In genomic region chr19:40420766-40421467, GRCh38 we compare ENCODE assay signal across 1 cellular context.
TF ChIP-seq lines count a peak whose summit lies in the region.

No MANE protein-coding gene starts in this region.

TF ChIP-seq in K562, 482 proteins besides CTCF, POLR2A, EP300 and RAD21 (continued from another document and continues in another):
- peak; percentile 10; the same call in 1 of the 2 replicates for TF ChIP-seq ZNF695 (CRISPR knock-in tag; IDR thresholded peaks at IDR 0.05)
- TF ChIP-seq ZNF592 (IDR thresholded peaks at IDR 0.05): 0 out of 2 replicates have a peak, but pooled peaks have one; percentile 56
- 0 out of 2 replicates have a peak, but pooled peaks have one; percentile 59 for TF ChIP-seq ZNF232 (CRISPR knock-in tag; IDR thresholded peaks at IDR 0.05)
- TF ChIP-seq EGR1 (conservative IDR thresholded peaks at IDR 0.05): peak; percentile 98
- TF ChIP-seq BRF2 (IDR thresholded peaks at IDR 0.05; ENCODE audit: borderline replicate concordance, insufficient read depth, insufficient read length): no peak
- peak in 1 of 2 experiments; percentile 82; a peak in 2 of 4 replicates for TF ChIP-seq HDAC1 (IDR thresholded peaks at IDR 0.05)
- TF ChIP-seq CBX5 (IDR thresholded peaks at IDR 0.05; ENCODE audit: borderline replicate concordance, low read depth): peak; percentile 12; the same call in 1 of the 2 replicates
- peak; percentile 98 for TF ChIP-seq CCNT2 (IDR thresholded peaks at IDR 0.05; ENCODE audit: borderline replicate concordance, extremely low read depth, insufficient read length, low read depth, low read length)
- peak; percentile 99 for TF ChIP-seq ZNF740 (CRISPR knock-in tag; IDR thresholded peaks at IDR 0.05)
- TF ChIP-seq ZNF740 (tag; IDR thresholded peaks at IDR 0.05): peak in 1 of 2 experiments; percentile 97; a peak in 2 of 4 replicates
- TF ChIP-seq ATF7 (IDR thresholded peaks at IDR 0.05): peak; percentile 73; the same call in 1 of the 2 replicates
- no peak for TF ChIP-seq DLX4 (CRISPR knock-in tag; IDR thresholded peaks at IDR 0.05)
- peak; percentile 69 for TF ChIP-seq REST (CRISPR knock-in tag; IDR thresholded peaks at IDR 0.05; ENCODE audit: low read depth)
- no peak for TF ChIP-seq ZNF277 (CRISPR knock-in tag; IDR thresholded peaks at IDR 0.05; ENCODE audit: borderline replicate concordance)
- TF ChIP-seq SAP30 (IDR thresholded peaks at IDR 0.05; ENCODE audit: borderline replicate concordance, insufficient read depth, low read depth, low read length, poor library complexity, severe bottlenecking): peak; percentile 61
- peak; percentile 63 for TF ChIP-seq POLR2B (IDR thresholded peaks at IDR 0.05; ENCODE audit: low read depth, partially characterized antibody)
- TF ChIP-seq L3MBTL2 (IDR thresholded peaks at IDR 0.05): peak; percentile 73
- no peak for TF ChIP-seq PREB (CRISPR knock-in tag; IDR thresholded peaks at IDR 0.05)
- no peak for TF ChIP-seq NUFIP1 (IDR thresholded peaks at IDR 0.05; ENCODE audit: partially characterized antibody)
- peak; percentile 4; the same call in 1 of the 2 replicates for TF ChIP-seq ELF2 (CRISPR knock-in tag; IDR thresholded peaks at IDR 0.05)
- TF ChIP-seq XRCC4 (IDR thresholded peaks at IDR 0.05; ENCODE audit: extremely low read depth, insufficient read depth, insufficient read length): no peak
- TF ChIP-seq NEUROD1 (IDR thresholded peaks at IDR 0.05; ENCODE audit: borderline replicate concordance, low read depth, low read length, partially characterized antibody): peak; percentile 53
- TF ChIP-seq CREB3 (tag; conservative IDR thresholded peaks at IDR 0.05; ENCODE audit: low read depth): no peak
- TF ChIP-seq ZBTB43 (CRISPR knock-in tag; IDR thresholded peaks at IDR 0.05): peak; percentile 56; the same call in 1 of the 2 replicates
- peak in 1 of 2 experiments; percentile 71; a peak in 1 of 4 replicates for TF ChIP-seq MLLT1 (IDR thresholded peaks at IDR 0.05)
- peak; percentile 97 to 100 for TF ChIP-seq MAZ (CRISPR knock-in tag; conservative IDR thresholded peaks at IDR 0.05 in 1 of 2, IDR thresholded peaks at IDR 0.05 in 1 of 2)
- TF ChIP-seq GMEB1 (CRISPR knock-in tag; IDR thresholded peaks at IDR 0.05): peak; percentile 73
- TF ChIP-seq ZNF197 (CRISPR knock-in tag; IDR thresholded peaks at IDR 0.05; ENCODE audit: low read depth): no peak
- peak; percentile 73; the same call in 1 of the 2 replicates for TF ChIP-seq FOXK1 (CRISPR knock-in tag; IDR thresholded peaks at IDR 0.05; ENCODE audit: borderline replicate concordance)
- peak; percentile 56 for TF ChIP-seq KLF16 (IDR thresholded peaks at IDR 0.05)
- TF ChIP-seq DPF2 (IDR thresholded peaks at IDR 0.05): peak; percentile 12; the same call in 1 of the 2 replicates
- TF ChIP-seq TFAP4 (CRISPR knock-in tag; IDR thresholded peaks at IDR 0.05; ENCODE audit: borderline replicate concordance): peak; percentile 88
- TF ChIP-seq PCBP2 (IDR thresholded peaks at IDR 0.05; ENCODE audit: low read depth, low read length, poor library complexity, severe bottlenecking): no peak
- TF ChIP-seq TBL1XR1 (IDR thresholded peaks at IDR 0.05; ENCODE audit: low read length in 2 of 2): peak; percentile 7 to 55; a peak in 1 of 4 replicates
- peak; percentile 13; the same call in 1 of the 2 replicates for TF ChIP-seq ZKSCAN1 (IDR thresholded peaks at IDR 0.05; ENCODE audit: low read depth, low read length)
- peak; percentile 61 for TF ChIP-seq POLR2H (tag; IDR thresholded peaks at IDR 0.05; ENCODE audit: low read depth)
- TF ChIP-seq HNRNPL (IDR thresholded peaks at IDR 0.05; ENCODE audit: low read depth, low read length): peak; percentile 85
- peak; percentile 45 for TF ChIP-seq DACH1 (IDR thresholded peaks at IDR 0.05; ENCODE audit: partially characterized antibody)
